1 cellular context compared by ENCODE assay signal in genomic region chr20:46689082-46689753, GRCh38.
TF ChIP-seq lines count a peak whose summit lies in the region.

TSS of gene TP53RK (minus strand) at chr20:46689444. CDS start at chr20:46689414, 30 bp downstream.

TF ChIP-seq in K562, 482 proteins besides CTCF, POLR2A, EP300 and RAD21 (continued from another document and continues in another):
- TF ChIP-seq TSHZ1 (CRISPR knock-in tag; IDR thresholded peaks at IDR 0.05), result no peak
- no peak for TF ChIP-seq DIDO1 (tag; IDR thresholded peaks at IDR 0.05; ENCODE audit: low read depth)
- 0 out of 2 replicates have a peak, but pooled peaks have one; percentile 26 for TF ChIP-seq ESRRA (IDR thresholded peaks at IDR 0.05; ENCODE audit: borderline replicate concordance, low read depth)
- no peak for TF ChIP-seq KLF16 (IDR thresholded peaks at IDR 0.05)
- TF ChIP-seq ZNF586 (CRISPR knock-in tag; conservative IDR thresholded peaks at IDR 0.05), result no peak
- TF ChIP-seq, protein P1, sequence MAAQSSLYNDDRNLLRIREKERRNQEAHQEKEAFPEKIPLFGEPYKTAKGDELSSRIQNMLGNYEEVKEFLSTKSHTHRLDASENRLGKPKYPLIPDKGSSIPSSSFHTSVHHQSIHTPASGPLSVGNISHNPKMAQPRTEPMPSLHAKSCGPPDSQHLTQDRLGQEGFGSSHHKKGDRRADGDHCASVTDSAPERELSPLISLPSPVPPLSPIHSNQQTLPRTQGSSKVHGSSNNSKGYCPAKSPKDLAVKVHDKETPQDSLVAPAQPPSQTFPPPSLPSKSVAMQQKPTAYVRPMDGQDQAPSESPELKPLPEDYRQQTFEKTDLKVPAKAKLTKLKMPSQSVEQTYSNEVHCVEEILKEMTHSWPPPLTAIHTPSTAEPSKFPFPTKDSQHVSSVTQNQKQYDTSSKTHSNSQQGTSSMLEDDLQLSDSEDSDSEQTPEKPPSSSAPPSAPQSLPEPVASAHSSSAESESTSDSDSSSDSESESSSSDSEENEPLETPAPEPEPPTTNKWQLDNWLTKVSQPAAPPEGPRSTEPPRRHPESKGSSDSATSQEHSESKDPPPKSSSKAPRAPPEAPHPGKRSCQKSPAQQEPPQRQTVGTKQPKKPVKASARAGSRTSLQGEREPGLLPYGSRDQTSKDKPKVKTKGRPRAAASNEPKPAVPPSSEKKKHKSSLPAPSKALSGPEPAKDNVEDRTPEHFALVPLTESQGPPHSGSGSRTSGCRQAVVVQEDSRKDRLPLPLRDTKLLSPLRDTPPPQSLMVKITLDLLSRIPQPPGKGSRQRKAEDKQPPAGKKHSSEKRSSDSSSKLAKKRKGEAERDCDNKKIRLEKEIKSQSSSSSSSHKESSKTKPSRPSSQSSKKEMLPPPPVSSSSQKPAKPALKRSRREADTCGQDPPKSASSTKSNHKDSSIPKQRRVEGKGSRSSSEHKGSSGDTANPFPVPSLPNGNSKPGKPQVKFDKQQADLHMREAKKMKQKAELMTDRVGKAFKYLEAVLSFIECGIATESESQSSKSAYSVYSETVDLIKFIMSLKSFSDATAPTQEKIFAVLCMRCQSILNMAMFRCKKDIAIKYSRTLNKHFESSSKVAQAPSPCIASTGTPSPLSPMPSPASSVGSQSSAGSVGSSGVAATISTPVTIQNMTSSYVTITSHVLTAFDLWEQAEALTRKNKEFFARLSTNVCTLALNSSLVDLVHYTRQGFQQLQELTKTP (IDR thresholded peaks at IDR 0.05; ENCODE audit: low read depth in 1 of 2, partially characterized antibody in 2 of 2), result no peak
- TF ChIP-seq PHB (CRISPR knock-in tag; IDR thresholded peaks at IDR 0.05), result no peak
- TF ChIP-seq NR3C1 (CRISPR knock-in tag; IDR thresholded peaks at IDR 0.05), result no peak
- no peak for TF ChIP-seq MCM3 (IDR thresholded peaks at IDR 0.05)
- no peak for TF ChIP-seq NR1H2 (CRISPR knock-in tag; IDR thresholded peaks at IDR 0.05)
- TF ChIP-seq ZNF175 (CRISPR knock-in tag; IDR thresholded peaks at IDR 0.05; ENCODE audit: low read depth), result no peak
- TF ChIP-seq CREB3L1 (IDR thresholded peaks at IDR 0.05; ENCODE audit: borderline replicate concordance, low read depth), result peak; percentile 71
- TF ChIP-seq CEBPG (CRISPR knock-in tag; IDR thresholded peaks at IDR 0.05), result no peak
- no peak for TF ChIP-seq CEBPG (tag; conservative IDR thresholded peaks at IDR 0.05 in 1 of 2, IDR thresholded peaks at IDR 0.05 in 1 of 2)
- no peak for TF ChIP-seq HSF4 (CRISPR knock-in tag; IDR thresholded peaks at IDR 0.05; ENCODE audit: borderline replicate concordance)
- TF ChIP-seq OTX1 (CRISPR knock-in tag; IDR thresholded peaks at IDR 0.05), result no peak
- TF ChIP-seq MYNN (IDR thresholded peaks at IDR 0.05), result no peak
- no peak for TF ChIP-seq MYNN (CRISPR knock-in tag; IDR thresholded peaks at IDR 0.05)
- TF ChIP-seq, protein P2, sequence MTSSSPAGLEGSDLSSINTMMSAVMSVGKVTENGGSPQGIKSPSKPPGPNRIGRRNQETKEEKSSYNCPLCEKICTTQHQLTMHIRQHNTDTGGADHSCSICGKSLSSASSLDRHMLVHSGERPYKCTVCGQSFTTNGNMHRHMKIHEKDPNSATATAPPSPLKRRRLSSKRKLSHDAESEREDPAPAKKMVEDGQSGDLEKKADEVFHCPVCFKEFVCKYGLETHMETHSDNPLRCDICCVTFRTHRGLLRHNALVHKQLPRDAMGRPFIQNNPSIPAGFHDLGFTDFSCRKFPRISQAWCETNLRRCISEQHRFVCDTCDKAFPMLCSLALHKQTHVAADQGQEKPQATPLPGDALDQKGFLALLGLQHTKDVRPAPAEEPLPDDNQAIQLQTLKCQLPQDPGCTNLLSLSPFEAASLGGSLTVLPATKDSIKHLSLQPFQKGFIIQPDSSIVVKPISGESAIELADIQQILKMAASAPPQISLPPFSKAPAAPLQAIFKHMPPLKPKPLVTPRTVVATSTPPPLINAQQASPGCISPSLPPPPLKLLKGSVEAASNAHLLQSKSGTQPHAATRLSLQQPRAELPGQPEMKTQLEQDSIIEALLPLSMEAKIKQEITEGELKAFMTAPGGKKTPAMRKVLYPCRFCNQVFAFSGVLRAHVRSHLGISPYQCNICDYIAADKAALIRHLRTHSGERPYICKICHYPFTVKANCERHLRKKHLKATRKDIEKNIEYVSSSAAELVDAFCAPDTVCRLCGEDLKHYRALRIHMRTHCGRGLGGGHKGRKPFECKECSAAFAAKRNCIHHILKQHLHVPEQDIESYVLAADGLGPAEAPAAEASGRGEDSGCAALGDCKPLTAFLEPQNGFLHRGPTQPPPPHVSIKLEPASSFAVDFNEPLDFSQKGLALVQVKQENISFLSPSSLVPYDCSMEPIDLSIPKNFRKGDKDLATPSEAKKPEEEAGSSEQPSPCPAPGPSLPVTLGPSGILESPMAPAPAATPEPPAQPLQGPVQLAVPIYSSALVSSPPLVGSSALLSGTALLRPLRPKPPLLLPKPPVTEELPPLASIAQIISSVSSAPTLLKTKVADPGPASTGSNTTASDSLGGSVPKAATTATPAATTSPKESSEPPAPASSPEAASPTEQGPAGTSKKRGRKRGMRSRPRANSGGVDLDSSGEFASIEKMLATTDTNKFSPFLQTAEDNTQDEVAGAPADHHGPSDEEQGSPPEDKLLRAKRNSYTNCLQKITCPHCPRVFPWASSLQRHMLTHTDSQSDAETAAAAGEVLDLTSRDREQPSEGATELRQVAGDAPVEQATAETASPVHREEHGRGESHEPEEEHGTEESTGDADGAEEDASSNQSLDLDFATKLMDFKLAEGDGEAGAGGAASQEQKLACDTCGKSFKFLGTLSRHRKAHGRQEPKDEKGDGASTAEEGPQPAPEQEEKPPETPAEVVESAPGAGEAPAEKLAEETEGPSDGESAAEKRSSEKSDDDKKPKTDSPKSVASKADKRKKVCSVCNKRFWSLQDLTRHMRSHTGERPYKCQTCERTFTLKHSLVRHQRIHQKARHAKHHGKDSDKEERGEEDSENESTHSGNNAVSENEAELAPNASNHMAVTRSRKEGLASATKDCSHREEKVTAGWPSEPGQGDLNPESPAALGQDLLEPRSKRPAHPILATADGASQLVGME (CRISPR knock-in tag; IDR thresholded peaks at IDR 0.05), result no peak; the same call in 1 of the 2 replicates
- no peak for TF ChIP-seq ZNF551 (CRISPR knock-in tag; IDR thresholded peaks at IDR 0.05)
- no peak for TF ChIP-seq POLR3A (IDR thresholded peaks at IDR 0.05; ENCODE audit: borderline replicate concordance, extremely low read depth, insufficient read depth, insufficient read length)
- TF ChIP-seq PRPF4 (IDR thresholded peaks at IDR 0.05; ENCODE audit: insufficient read depth, low read depth, low read length, poor library complexity, severe bottlenecking), result no peak
- no peak for TF ChIP-seq YBX1 (IDR thresholded peaks at IDR 0.05)
- no peak for TF ChIP-seq PTBP1 (IDR thresholded peaks at IDR 0.05; ENCODE audit: low read depth, low read length)
- 0 out of 2 replicates have a peak, but pooled peaks have one; percentile 14 for TF ChIP-seq ZNF24 (IDR thresholded peaks at IDR 0.05)
- TF ChIP-seq YY1 (IDR thresholded peaks at IDR 0.05; ENCODE audit: borderline replicate concordance in 1 of 3, control insufficient read depth in 1 of 3, extremely low read depth in 1 of 3, insufficient read depth in 3 of 3, insufficient read length in 1 of 3, insufficient replicate concordance in 2 of 3, low read depth in 1 of 3, low read length in 2 of 3), result peak; percentile 82 to 98 (median 92)
- TF ChIP-seq ZC3H4 (CRISPR knock-in tag; IDR thresholded peaks at IDR 0.05; ENCODE audit: borderline replicate concordance), result no peak
- TF ChIP-seq, protein P3, sequence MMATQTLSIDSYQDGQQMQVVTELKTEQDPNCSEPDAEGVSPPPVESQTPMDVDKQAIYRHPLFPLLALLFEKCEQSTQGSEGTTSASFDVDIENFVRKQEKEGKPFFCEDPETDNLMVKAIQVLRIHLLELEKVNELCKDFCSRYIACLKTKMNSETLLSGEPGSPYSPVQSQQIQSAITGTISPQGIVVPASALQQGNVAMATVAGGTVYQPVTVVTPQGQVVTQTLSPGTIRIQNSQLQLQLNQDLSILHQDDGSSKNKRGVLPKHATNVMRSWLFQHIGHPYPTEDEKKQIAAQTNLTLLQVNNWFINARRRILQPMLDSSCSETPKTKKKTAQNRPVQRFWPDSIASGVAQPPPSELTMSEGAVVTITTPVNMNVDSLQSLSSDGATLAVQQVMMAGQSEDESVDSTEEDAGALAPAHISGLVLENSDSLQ (IDR thresholded peaks at IDR 0.05), result peak; percentile 73
- TF ChIP-seq NCOA6 (IDR thresholded peaks at IDR 0.05), result no peak
- no peak for TF ChIP-seq ZNF436 (CRISPR knock-in tag; IDR thresholded peaks at IDR 0.05)
- TF ChIP-seq RBM25 (IDR thresholded peaks at IDR 0.05; ENCODE audit: low read depth, low read length, severe bottlenecking), result peak; percentile 19
- no peak for TF ChIP-seq BCOR (IDR thresholded peaks at IDR 0.05)
- TF ChIP-seq BDP1 (IDR thresholded peaks at IDR 0.05; ENCODE audit: insufficient read depth, insufficient read length), result no peak
- TF ChIP-seq, protein P4, sequence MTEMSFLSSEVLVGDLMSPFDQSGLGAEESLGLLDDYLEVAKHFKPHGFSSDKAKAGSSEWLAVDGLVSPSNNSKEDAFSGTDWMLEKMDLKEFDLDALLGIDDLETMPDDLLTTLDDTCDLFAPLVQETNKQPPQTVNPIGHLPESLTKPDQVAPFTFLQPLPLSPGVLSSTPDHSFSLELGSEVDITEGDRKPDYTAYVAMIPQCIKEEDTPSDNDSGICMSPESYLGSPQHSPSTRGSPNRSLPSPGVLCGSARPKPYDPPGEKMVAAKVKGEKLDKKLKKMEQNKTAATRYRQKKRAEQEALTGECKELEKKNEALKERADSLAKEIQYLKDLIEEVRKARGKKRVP (CRISPR knock-in tag; IDR thresholded peaks at IDR 0.05), result no peak
- no peak for TF ChIP-seq CHCHD3 (CRISPR knock-in tag; IDR thresholded peaks at IDR 0.05)
- TF ChIP-seq RFX1 (IDR thresholded peaks at IDR 0.05), result no peak
- no peak for TF ChIP-seq PRMT5 (CRISPR knock-in tag; IDR thresholded peaks at IDR 0.05)
- peak; percentile 46 for TF ChIP-seq PHF20 (IDR thresholded peaks at IDR 0.05; ENCODE audit: partially characterized antibody)
- TF ChIP-seq, protein P5, sequence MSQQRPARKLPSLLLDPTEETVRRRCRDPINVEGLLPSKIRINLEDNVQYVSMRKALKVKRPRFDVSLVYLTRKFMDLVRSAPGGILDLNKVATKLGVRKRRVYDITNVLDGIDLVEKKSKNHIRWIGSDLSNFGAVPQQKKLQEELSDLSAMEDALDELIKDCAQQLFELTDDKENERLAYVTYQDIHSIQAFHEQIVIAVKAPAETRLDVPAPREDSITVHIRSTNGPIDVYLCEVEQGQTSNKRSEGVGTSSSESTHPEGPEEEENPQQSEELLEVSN (IDR thresholded peaks at IDR 0.05; ENCODE audit: borderline replicate concordance in 1 of 2, extremely low read depth in 1 of 2, insufficient read depth in 1 of 2, insufficient read length in 1 of 2, low read depth in 1 of 2, low read length in 1 of 2, poor library complexity in 1 of 2, severe bottlenecking in 1 of 2), result peak in 1 of 2 experiments; percentile 43
- no peak for TF ChIP-seq PATZ1 (CRISPR knock-in tag; IDR thresholded peaks at IDR 0.05; ENCODE audit: borderline replicate concordance)
- no peak for TF ChIP-seq ZNF316 (IDR thresholded peaks at IDR 0.05)
- TF ChIP-seq ZNF347 (CRISPR knock-in tag; IDR thresholded peaks at IDR 0.05; ENCODE audit: low read depth), result no peak
- no peak for TF ChIP-seq CBX5 (IDR thresholded peaks at IDR 0.05; ENCODE audit: borderline replicate concordance, low read depth)
